In the genomic region with DNA sequence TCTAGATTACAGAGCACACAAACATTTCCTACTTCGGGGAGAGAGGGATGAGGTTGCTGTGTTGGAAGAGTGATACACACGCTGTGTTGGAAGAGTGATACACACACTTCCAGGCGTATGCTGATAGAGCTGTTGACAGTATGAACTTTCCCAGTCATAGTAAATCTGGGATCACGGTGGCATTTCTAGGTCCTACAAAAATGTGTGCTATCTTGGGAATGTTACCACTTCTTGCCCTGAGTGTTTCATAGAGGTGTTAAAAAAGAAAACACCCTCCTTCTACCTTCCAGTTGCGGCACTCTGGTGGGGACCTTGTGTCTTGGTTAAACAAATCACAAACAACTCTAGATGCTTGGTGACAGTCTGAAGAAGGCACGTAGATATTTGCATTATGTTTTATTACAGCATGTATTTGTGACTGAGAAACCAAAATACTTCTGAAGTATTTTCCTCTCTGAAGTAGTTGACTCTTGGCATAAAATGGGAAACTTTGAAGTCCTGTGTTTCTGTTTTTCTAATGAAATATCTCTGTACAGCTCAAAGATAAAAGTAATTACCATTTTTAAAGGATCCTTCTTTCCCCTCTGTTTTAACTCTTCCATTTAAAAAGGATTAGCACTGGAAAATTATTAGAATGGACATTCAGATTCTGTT, we compare ENCODE assay signal across 12 cellular contexts. TPM values are rescaled to one million over a fixed set of nuclear protein-coding genes. Genes with fewer than 3 reads are reported as not detected.
A peak's percentile ranks its signal among the peaks of the same experiment; 100 is the strongest.
DNase-seq lines count a peak whose midpoint lies in the region; TF ChIP-seq lines count a peak whose summit lies in the region.
"Had no signal": no experiment of that assay in that cellular context is flagged by ENCODE, and none has a peak within 500 bp of the region (broad histone marks: within the 10 kb centered on the region; RNA-seq: fewer than 3 reads in every experiment).

No MANE protein-coding gene starts in this region.

- H3K4me1 ChIP-seq in CD4-positive, alpha-beta memory T cell (ENCODE audit: insufficient read depth, low read length): peaks cover 56% of the 10 kb centered on the region
- H3K4me1 ChIP-seq in PC-9 (replicated peaks; ENCODE audit: insufficient read depth): peaks cover 53% of the 10 kb centered on the region
- H3K4me1 ChIP-seq in fibroblast of lung (ENCODE audit: control insufficient read depth, extremely low read depth, insufficient read depth, low read length): peaks cover 17% of the 10 kb centered on the region
- peaks cover 48% of the 10 kb centered on the region for H3K4me1 ChIP-seq in osteoblast (ENCODE audit: insufficient read depth, low read length)

- BruUV-seq in PC-9 (replicated peaks; lab: Mats Ljungman, UMichigan): TSS peak; percentile 36

- H3K27ac Mint-ChIP-seq in CD4-positive, alpha-beta memory T cell: peak overlapping the region in 5 of 7 donors; percentile 4 to 69 (median 65)

- TF ChIP-seq CTCF in PC-9 (conservative IDR thresholded peaks at IDR 0.05) (no peak), fibroblast of lung (conservative IDR thresholded peaks at IDR 0.05 in 1 of 2, IDR thresholded peaks at IDR 0.05 in 1 of 2; ENCODE audit: low read depth in 1 of 2, low read length in 2 of 2) (no peak), osteoblast (IDR thresholded peaks at IDR 0.05; ENCODE audit: extremely low read depth, low read depth, low read length) (no peak), GM20000 (IDR thresholded peaks at IDR 0.05; ENCODE audit: extremely low read depth, missing control alignments) (no peak)

- H4K20me1 ChIP-seq in PC-9 (ENCODE audit: insufficient read depth) (no peaks in the 10 kb centered on the region), fibroblast of lung (ENCODE audit: control insufficient read depth, extremely low read depth, insufficient read depth, low read length) (no peaks in the 10 kb centered on the region), osteoblast (ENCODE audit: insufficient read depth, low read length) (peaks cover 39% of the 10 kb centered on the region)

- H3K36me3 Mint-ChIP-seq in CD4-positive, alpha-beta memory T cell: peaks cover 2 to 6% of the 10 kb centered on the region in 2 donors

- H2AFZ ChIP-seq in PC-9 (no peak overlapping the region), fibroblast of lung (ENCODE audit: low read length) (no peak overlapping the region), osteoblast (ENCODE audit: low read length) (no peak overlapping the region)

- H3K9me3 Mint-ChIP-seq in CD4-positive, alpha-beta memory T cell: no peaks in the 10 kb centered on the region

- peak overlapping the region in 6 of 8 donors; percentile 14 to 63 (median 38) for H3K4me3 Mint-ChIP-seq in CD4-positive, alpha-beta memory T cell

- H3K4me3 ChIP-seq in CD4-positive, alpha-beta memory T cell (ENCODE audit: low read length in 2 of 2): no peak overlapping the region
- H3K4me3 ChIP-seq in PC-9 (peak overlapping the region; percentile 29; the same call in 1 of the 2 replicates), fibroblast of lung (replicated peaks in 1 of 4; ENCODE audit: control extremely low read depth in 1 of 4, insufficient read depth in 1 of 4, low read depth in 3 of 4, low read length in 4 of 4) (peak overlapping the region in 2 of 4 experiments; percentile 19 to 27), osteoblast (ENCODE audit: insufficient read depth, low read length) (peak overlapping the region; percentile 32)
- H3K4me3 ChIP-seq: suprapubic skin had no signal

- no peaks in the 10 kb centered on the region for H3K9me3 ChIP-seq in CD4-positive, alpha-beta memory T cell (ENCODE audit: control insufficient read depth in 1 of 2, low read length in 2 of 2)
- H3K9me3 ChIP-seq in PC-9 (ENCODE audit: insufficient read depth, low read depth) (peaks cover 11% of the 10 kb centered on the region; the same call in 1 of the 2 replicates), fibroblast of lung (ENCODE audit: control insufficient read depth, insufficient read depth, low read depth, low read length) (no peaks in the 10 kb centered on the region), osteoblast (ENCODE audit: low read depth, low read length) (no peaks in the 10 kb centered on the region)
- H3K9me3 ChIP-seq: suprapubic skin had no signal

- H3K9me2 ChIP-seq in PC-9 (ENCODE audit: insufficient read depth): no peaks in the 10 kb centered on the region

- no peaks in the 10 kb centered on the region for H3K27me3 ChIP-seq in CD4-positive, alpha-beta memory T cell (ENCODE audit: insufficient read depth, low read length)
- H3K27me3 ChIP-seq in PC-9 (ENCODE audit: insufficient read depth, low read depth) (no peaks in the 10 kb centered on the region), fibroblast of lung (ENCODE audit: control insufficient read depth, insufficient read depth, low read length) (no peaks in the 10 kb centered on the region), osteoblast (ENCODE audit: insufficient read depth, low read length) (no peaks in the 10 kb centered on the region)
- H3K27me3 ChIP-seq: suprapubic skin had no signal

- no peaks in the 10 kb centered on the region for H3K36me3 ChIP-seq in CD4-positive, alpha-beta memory T cell (ENCODE audit: insufficient read depth, low read length)
- H3K36me3 ChIP-seq in PC-9 (ENCODE audit: low read depth) (peaks cover 10% of the 10 kb centered on the region), fibroblast of lung (ENCODE audit: control insufficient read depth, insufficient read depth, low read length) (peaks cover under 1% of the 10 kb centered on the region), osteoblast (ENCODE audit: insufficient read depth, low read length) (peaks cover 2% of the 10 kb centered on the region)
- H3K36me3 ChIP-seq: suprapubic skin had no signal

- intact Hi-C loops in CD4-positive, alpha-beta memory T cell (cut with micrococcal nuclease): no loop called here
- intact Hi-C loops in PC-9 (cut with micrococcal nuclease; ENCODE audit: unreplicated experiment): loop anchor here (1.0 kb wide), 1 partner anchor 11 kb away; no protein-coding TSS in a partner anchor

- peaks cover 58% of the 10 kb centered on the region for H3F3A ChIP-seq in PC-9 (ENCODE audit: insufficient read depth, low read depth)

- H3K27me3 Mint-ChIP-seq in CD4-positive, alpha-beta memory T cell: no peaks in the 10 kb centered on the region

- H3K4me2 ChIP-seq in PC-9: peak overlapping the region; percentile 77
- H3K4me2 ChIP-seq in fibroblast of lung (ENCODE audit: extremely low read depth, insufficient read depth, low read length): peak overlapping the region; percentile 78
- peak overlapping the region; percentile 63 for H3K4me2 ChIP-seq in osteoblast (ENCODE audit: insufficient read depth, low read length)

- in situ Hi-C loops in KBM-7 (cut with MboI; ENCODE audit: low pct_unique_long_range_greater_than_20kb, low sequenced_read_pairs): no loop called here

- H3K79me2 ChIP-seq in PC-9 (ENCODE audit: low read depth): peaks cover 100% of the 10 kb centered on the region
- H3K79me2 ChIP-seq in fibroblast of lung (ENCODE audit: control insufficient read depth, insufficient read depth, low read length): peaks cover 68% of the 10 kb centered on the region
- H3K79me2 ChIP-seq in osteoblast (ENCODE audit: insufficient read depth, low read length): peaks cover 98% of the 10 kb centered on the region

- POLR2A ChIA-PET in CD4-positive, alpha-beta memory T cell (lab: Charles Lee; ENCODE audit: partially characterized antibody): interaction anchor here (0.9 to 1.4 kb wide), 3 partner anchors 42 to 50 kb away, joined by 3 to 4 read pairs (median 3); no protein-coding TSS in a partner anchor
- POLR2A ChIA-PET in PC-9 (lab: Charles Lee; ENCODE audit: unreplicated experiment): interaction anchor here (0.7 kb wide), 3 partner anchors 10 to 180 kb away, joined by 3 to 11 read pairs (median 3); no protein-coding TSS in a partner anchor

- H3K27ac ChIP-seq in CD4-positive, alpha-beta memory T cell (ENCODE audit: low read depth, low read length): no peak overlapping the region
- H3K27ac ChIP-seq in PC-9 (peak overlapping the region; percentile 82), fibroblast of lung (ENCODE audit: insufficient read depth, low read length) (peak overlapping the region; percentile 50), osteoblast (ENCODE audit: low read depth, low read length) (peak overlapping the region; percentile 75)
- H3K27ac ChIP-seq: suprapubic skin had no signal

- DNase-seq in CD4-positive, alpha-beta memory T cell: no peak
- no peak for DNase-seq in PC-9
- no peak for DNase-seq in fibroblast of lung (ENCODE audit: low read depth in 2 of 2)
- peak; percentile 73 for DNase-seq in osteoblast (ENCODE audit: insufficient read length, low spot score, missing footprints)
- no peak for DNase-seq in GM20000 (ENCODE audit: low spot score)
- DNase-seq in KBM-7: no peak
- DNase-seq in effector CD8-positive, alpha-beta T cell (lab: John Stamatoyannopoulos, UW): no peak
- no peak for DNase-seq in ecto neural progenitor cell (ENCODE audit: low spot score)
- DNase-seq: activated naive CD4-positive, alpha-beta T cell treated with Interleukin-2 at 50 U/mL for 16 hours; NCI-H1436 treated with DMSO at 0.1 percent for 48 hours; stimulated activated CD4-positive, alpha-beta T cell treated with anti-CD3 and anti-CD28 coated beads, Interleukin-2, amount 100 ng/mL, for 24 hours had no signal

- H3K9ac ChIP-seq in fibroblast of lung (ENCODE audit: insufficient read depth, low read length): no peak overlapping the region

- peaks cover 47 to 79% (median 64%) of the 10 kb centered on the region in 4 donors for H3K4me1 Mint-ChIP-seq in CD4-positive, alpha-beta memory T cell

- CTCF ChIA-PET in CD4-positive, alpha-beta memory T cell (lab: Charles Lee; ENCODE audit: partially characterized antibody): interaction anchor here (0.9 to 1.7 kb wide), 6 partner anchors 11 to 100 kb away, joined by 3 to 5 read pairs (median 4); no protein-coding TSS in a partner anchor
- CTCF ChIA-PET in PC-9 (lab: Charles Lee): no interaction called here

RNA-seq across cellular contexts. Expression of a gene that starts 52.5 kb away (rescaled TPM):
- 10 to 100 TPM; 47.5 to 49.0 TPM for total RNA-seq in CD4-positive, alpha-beta memory T cell
- polyA plus RNA-seq in CD4-positive, alpha-beta memory T cell: 10 to 100 TPM in 1 of 2 donors, 1 to 10 TPM in 1; 1.1 to 10.6 TPM
- 87.8 and 104 TPM in 2 replicates for total RNA-seq in PC-9 (2021)
- 37.5 and 47.6 TPM in 2 replicates for total RNA-seq in fibroblast of lung
- 26.0 and 27.9 TPM in 2 replicates for polyA plus RNA-seq in fibroblast of lung
- polyA plus RNA-seq in fibroblast of lung (2012): 28.3 and 31.1 TPM in 2 replicates
- polyA minus RNA-seq in fibroblast of lung (ENCODE audit: low replicate concordance): 59.8 and 71.0 TPM in 2 replicates
- 76.0 and 82.2 TPM in 2 replicates for total RNA-seq in osteoblast

Comparison
In these comparisons a context has a peak if more than half of its experiments do, and no peak if none do; other contexts are left out.
1. H3K4me3 ChIP-seq: peak in PC-9 (single experiment) and osteoblast (single experiment); none in CD4-positive, alpha-beta memory T cell (0 of 2).
2. Peak in every context shown above with its lines, with median percentiles within 50 percentile points of each other: H3K4me2 ChIP-seq.